Comparison of ENCODE assay signal across 13 cellular contexts in the genomic region with DNA sequence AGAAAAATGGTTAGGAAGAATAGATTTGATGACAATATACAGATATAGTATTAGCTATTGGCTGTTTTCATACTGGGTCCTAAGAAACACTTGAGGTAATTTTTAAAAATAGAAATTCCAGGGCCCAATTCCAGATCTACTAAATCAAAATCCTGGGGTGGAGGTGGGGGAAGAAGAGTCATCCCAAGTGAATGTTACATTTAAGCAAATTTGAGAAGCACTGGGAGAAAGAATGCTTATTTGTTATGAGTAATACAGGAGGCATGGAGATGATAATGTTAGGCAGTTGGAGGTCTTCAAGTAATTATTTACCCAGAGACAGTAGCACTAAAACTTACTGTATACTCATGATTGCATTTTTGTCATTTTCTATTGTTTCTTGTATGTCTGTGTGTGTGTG.
DNase-seq lines count a peak whose midpoint lies in the region; ATAC-seq and TF ChIP-seq lines count a peak whose summit lies in the region.
"Had no signal": no experiment of that assay in that cellular context is flagged by ENCODE, and none has a peak within 500 bp of the region (broad histone marks: within the 10 kb centered on the region; RNA-seq: fewer than 3 reads in every experiment).

No MANE protein-coding gene starts in this region.

- H3K9ac ChIP-seq in GM23248 = peak overlapping the region; percentile 27; the same call in 1 of the 2 replicates

- in situ Hi-C loops in GM23248 (cut with MboI) = no loop called here

- H2AFZ ChIP-seq in GM23248 = no peak overlapping the region

- DNase-seq in GM23248 (peak; percentile 90), fibroblast of pulmonary artery (ENCODE audit: low read depth) (peak; percentile 91), skeletal muscle cell (ENCODE audit: low read depth) (peak; percentile 75), NCI-H1436 treated with DMSO at 0.1 percent for 48 hours (lab: John Stamatoyannopoulos, UW) (no peak), NK-92 (lab: John Stamatoyannopoulos, UW; ENCODE audit: unreplicated experiment) (no peak)
- DNase-seq: activated CD8-positive, alpha-beta T cell treated with anti-CD3 and anti-CD28 coated beads, Interleukin-2, amount 10 ng/mL, durations not matched to agents 7 days and 5 days; effector memory CD4-positive, alpha-beta T cell; naive thymus-derived CD8-positive, alpha-beta T cell; NCI-H1436; T-cell had no signal

- no peaks in the 10 kb centered on the region for H4K20me1 ChIP-seq in GM23248 (ENCODE audit: insufficient read depth)

- peak overlapping the region; percentile 29 for H3K4me3 ChIP-seq in GM23248
- H3K4me3 ChIP-seq in fibroblast of pulmonary artery (replicated peaks; ENCODE audit: low read depth, low read length) = no peak overlapping the region
- H3K4me3 ChIP-seq in skeletal muscle cell (ENCODE audit: low read depth, low read length) = no peak overlapping the region

- no peaks in the 10 kb centered on the region for H3K9me2 ChIP-seq in GM23248 (ENCODE audit: insufficient read depth)

- peak overlapping the region; percentile 70 for H3K27ac ChIP-seq in GM23248

- H3K4me2 ChIP-seq in GM23248 (ENCODE audit: unreplicated experiment) = peak overlapping the region; percentile 72

- no peaks in the 10 kb centered on the region for H3K36me3 ChIP-seq in GM23248 (ENCODE audit: low read depth)

- no peaks in the 10 kb centered on the region for H3K9me3 ChIP-seq in GM23248 (ENCODE audit: low read depth)

- H3K79me2 ChIP-seq in GM23248 (ENCODE audit: insufficient read depth) = 0 out of 2 replicates have a peak, but pooled peaks cover 5% of the 10 kb centered on the region

- peaks cover 44% of the 10 kb centered on the region for H3F3A ChIP-seq in GM23248 (ENCODE audit: insufficient read depth)

- TF ChIP-seq CTCF in fibroblast of pulmonary artery (IDR thresholded peaks at IDR 0.05; ENCODE audit: low read length, missing control alignments) = no peak

- ATAC-seq in SK-N-SH treated with all-trans-retinoic acid at 6 μM for 48 hours = peak; percentile 90
- ATAC-seq in GM18511 (IDR thresholded peaks at IDR 0.05; ENCODE audit: unreplicated experiment) = no peak
- ATAC-seq in GM18502 (IDR thresholded peaks at IDR 0.05; ENCODE audit: poor library complexity, unreplicated experiment) = no peak
- ATAC-seq: activated CD8-positive, alpha-beta T cell treated with anti-CD3 and anti-CD28 coated beads, Interleukin-2, amount 10 ng/mL, durations not matched to agents 7 days and 5 days; naive thymus-derived CD8-positive, alpha-beta T cell; T-cell had no signal

- peaks cover 74% of the 10 kb centered on the region for H3K4me1 ChIP-seq in GM23248 (ENCODE audit: insufficient read depth)

- no peaks in the 10 kb centered on the region for H3K27me3 ChIP-seq in GM23248 (replicated peaks; ENCODE audit: insufficient read depth)

TF ChIP-seq in SK-N-SH treated with all-trans-retinoic acid at 6 μM for 48 hours, 23 proteins besides CTCF, POLR2A, EP300 and RAD21:
- TF ChIP-seq ESRRG (CRISPR knock-in tag; IDR thresholded peaks at IDR 0.05) (no peak), CREB5 (CRISPR knock-in tag; IDR thresholded peaks at IDR 0.05; ENCODE audit: low read depth) (0 out of 2 replicates have a peak, but pooled peaks have one; percentile 47), ISL1 (CRISPR knock-in tag; IDR thresholded peaks at IDR 0.05) (peak; percentile 86)
- TF ChIP-seq, protein P1, sequence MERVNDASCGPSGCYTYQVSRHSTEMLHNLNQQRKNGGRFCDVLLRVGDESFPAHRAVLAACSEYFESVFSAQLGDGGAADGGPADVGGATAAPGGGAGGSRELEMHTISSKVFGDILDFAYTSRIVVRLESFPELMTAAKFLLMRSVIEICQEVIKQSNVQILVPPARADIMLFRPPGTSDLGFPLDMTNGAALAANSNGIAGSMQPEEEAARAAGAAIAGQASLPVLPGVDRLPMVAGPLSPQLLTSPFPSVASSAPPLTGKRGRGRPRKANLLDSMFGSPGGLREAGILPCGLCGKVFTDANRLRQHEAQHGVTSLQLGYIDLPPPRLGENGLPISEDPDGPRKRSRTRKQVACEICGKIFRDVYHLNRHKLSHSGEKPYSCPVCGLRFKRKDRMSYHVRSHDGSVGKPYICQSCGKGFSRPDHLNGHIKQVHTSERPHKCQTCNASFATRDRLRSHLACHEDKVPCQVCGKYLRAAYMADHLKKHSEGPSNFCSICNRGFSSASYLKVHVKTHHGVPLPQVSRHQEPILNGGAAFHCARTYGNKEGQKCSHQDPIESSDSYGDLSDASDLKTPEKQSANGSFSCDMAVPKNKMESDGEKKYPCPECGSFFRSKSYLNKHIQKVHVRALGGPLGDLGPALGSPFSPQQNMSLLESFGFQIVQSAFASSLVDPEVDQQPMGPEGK (CRISPR knock-in tag; IDR thresholded peaks at IDR 0.05; ENCODE audit: borderline replicate concordance) = peak; percentile 55; the same call in 1 of the 2 replicates

Comparison
In these comparisons a context has a peak if more than half of its experiments do, and no peak if none do; other contexts are left out.
1. DNase-seq: peak in GM23248 (single experiment), fibroblast of pulmonary artery (single experiment) and skeletal muscle cell (single experiment); none in NCI-H1436 treated with DMSO at 0.1 percent for 48 hours (single experiment) and NK-92 (single experiment).